In genomic region chr11:29272019-29272654, GRCh38 we compare ENCODE assay signal across 11 cellular contexts.
DNase-seq lines count a peak whose midpoint lies in the region; ATAC-seq and TF ChIP-seq lines count a peak whose summit lies in the region.
"Had no signal": no experiment of that assay in that cellular context is flagged by ENCODE, and none has a peak within 500 bp of the region (broad histone marks: within the 10 kb centered on the region; RNA-seq: fewer than 3 reads in every experiment).

No MANE protein-coding gene starts in this region.

- intact Hi-C loops in uterus (cut with DNase I; ENCODE audit: low total_unique reads): no loop called here

- no peaks in the 10 kb centered on the region for H3K4me1 ChIP-seq in uterus

- no peak overlapping the region for H3K4me3 Mint-ChIP-seq in activated T-helper 17 cell treated with anti-CD3 and anti-CD28 coated beads, Interleukin-2, amount 50 U/mL, for 72 hours
- H3K4me3 Mint-ChIP-seq: activated B cell treated with CpG ODN at 0.5 μM for 24 hours had no signal

- H3K27me3 Mint-ChIP-seq in activated T-helper 17 cell treated with anti-CD3 and anti-CD28 coated beads, Interleukin-2, amount 50 U/mL, for 72 hours: no peaks in the 10 kb centered on the region
- H3K27me3 Mint-ChIP-seq: activated B cell treated with CpG ODN at 0.5 μM for 24 hours had no signal

- H3K4me1 Mint-ChIP-seq in activated T-helper 17 cell treated with anti-CD3 and anti-CD28 coated beads, Interleukin-2, amount 50 U/mL, for 72 hours: no peaks in the 10 kb centered on the region
- H3K4me1 Mint-ChIP-seq: activated B cell treated with CpG ODN at 0.5 μM for 24 hours had no signal

- H3K27me3 ChIP-seq in uterus: no peaks in the 10 kb centered on the region

- peak; percentile 41 for DNase-seq in D341Med (ENCODE audit: low spot score)
- DNase-seq in LNCaP clone FGC (ENCODE audit: low read depth): no peak
- DNase-seq in dermis blood vessel endothelial cell: peak; percentile 69
- DNase-seq in myocyte (ENCODE audit: low read depth): peak; percentile 58
- DNase-seq in cortex of kidney (lab: John Stamatoyannopoulos, UW): no peak
- DNase-seq in uterus: no peak
- DNase-seq: activated B cell treated with CpG ODN at 0.5 μM for 24 hours; activated naive CD4-positive, alpha-beta T cell had no signal

- TF ChIP-seq CTCF in LNCaP clone FGC (IDR thresholded peaks at IDR 0.05; ENCODE audit: control insufficient read depth, extremely low read depth, insufficient read depth): peak; percentile 40
- no peak for TF ChIP-seq CTCF in uterus (IDR thresholded peaks at IDR 0.05)

- H3K27ac ChIP-seq in uterus: no peak overlapping the region
- H3K27ac ChIP-seq: epithelial cell of prostate had no signal

- H3K9me3 Mint-ChIP-seq in activated T-helper 17 cell treated with anti-CD3 and anti-CD28 coated beads, Interleukin-2, amount 50 U/mL, for 72 hours: peaks cover 6% of the 10 kb centered on the region
- H3K9me3 Mint-ChIP-seq: activated B cell treated with CpG ODN at 0.5 μM for 24 hours had no signal

- ATAC-seq in activated T-helper 17 cell treated with anti-CD3 and anti-CD28 coated beads, Interleukin-2, amount 50 U/mL, for 72 hours (replicated peaks): no peak
- ATAC-seq in HG03442 (IDR thresholded peaks at IDR 0.05; ENCODE audit: unreplicated experiment): no peak

- H3K36me3 Mint-ChIP-seq in activated T-helper 17 cell treated with anti-CD3 and anti-CD28 coated beads, Interleukin-2, amount 50 U/mL, for 72 hours (ENCODE audit: low read depth): no peaks in the 10 kb centered on the region

- no peak for TF ChIP-seq POLR2A in uterus (IDR thresholded peaks at IDR 0.05)

- no peak overlapping the region for H3K27ac Mint-ChIP-seq in activated T-helper 17 cell treated with anti-CD3 and anti-CD28 coated beads, Interleukin-2, amount 50 U/mL, for 72 hours
- H3K27ac Mint-ChIP-seq: activated B cell treated with CpG ODN at 0.5 μM for 24 hours had no signal

- H3K9me3 ChIP-seq in uterus: no peaks in the 10 kb centered on the region

- H3K36me3 ChIP-seq in uterus: no peaks in the 10 kb centered on the region

- H3K4me3 ChIP-seq in LNCaP clone FGC (ENCODE audit: low read depth, low read length) (no peak overlapping the region), uterus (no peak overlapping the region)

Comparison
In these comparisons a context has a peak if more than half of its experiments do, and no peak if none do; other contexts are left out.
1. DNase-seq: peak in D341Med (single experiment), dermis blood vessel endothelial cell (single experiment) and myocyte (single experiment); none in LNCaP clone FGC (single experiment), cortex of kidney (single experiment) and uterus (0 of 2).